In genomic region chr20:47090835-47091234, GRCh38 we compare ENCODE assay signal across 34 cellular contexts.
"Had no signal": no experiment of that assay in that cellular context is flagged by ENCODE, and none has a peak within 500 bp of the region (broad histone marks: within the 10 kb centered on the region; RNA-seq: fewer than 3 reads in every experiment).

No MANE protein-coding gene starts in this region.

- H3K36me3 Mint-ChIP-seq: activated CD4-positive, alpha-beta memory T cell treated with anti-CD3 and anti-CD28 coated beads for 36 hours; activated naive CD4-positive, alpha-beta T cell treated with anti-CD3 and anti-CD28 coated beads, Interleukin-2, amount 50 U/mL, for 72 hours; activated naive CD8-positive, alpha-beta T cell treated with anti-CD3 and anti-CD28 coated beads for 36 hours had no signal

- H3K27ac Mint-ChIP-seq: activated B cell treated with CpG ODN at 0.5 μM for 24 hours; activated CD4-positive, alpha-beta memory T cell treated with anti-CD3 and anti-CD28 coated beads for 36 hours; activated CD4-positive, alpha-beta T cell treated with anti-CD3 and anti-CD28 coated beads, Interleukin-2, amount 10 ng/mL, durations not matched to agents 24 days and 14 days; activated CD8-positive, alpha-beta T cell treated with anti-CD3 and anti-CD28 coated beads for 36 hours; activated naive CD4-positive, alpha-beta T cell treated with anti-CD3 and anti-CD28 coated beads for 36 hours; activated naive CD4-positive, alpha-beta T cell treated with anti-CD3 and anti-CD28 coated beads, Interleukin-2, amount 50 U/mL, for 72 hours; activated naive CD8-positive, alpha-beta T cell treated with anti-CD3 and anti-CD28 coated beads for 36 hours; activated T-cell treated with anti-CD3 and anti-CD28 coated beads, Interleukin-2, amount 50 U/mL, for 72 hours; activated T-helper 1 cell treated with anti-CD3 and anti-CD28 coated beads, Interleukin-12 subunit alpha, Interleukin-12 subunit beta, Interleukin-2, Interleukin-4 antibody, amounts not matched to agents 30 ng/mL and 10 ng/mL and 1 ng/mL, durations not matched to agents 14 hours and 24 hours and 36 hours; activated T-helper 17 cell treated with anti-CD3 and anti-CD28 coated beads, Interleukin-2, amount 50 U/mL, for 72 hours; T-helper 1 cell treated with Interleukin-12 subunit alpha and Interleukin-12 subunit beta and Interleukin-4 antibody, amounts not matched to agents 30 μg/mL and 1 μg/mL, for 36 hours; T-helper 2 cell treated with Interferon-gamma antibody and Interleukin-4, amounts not matched to agents 5 μg/mL and 100 μg/mL, for 36 hours had no signal

- DNase-seq: activated B cell treated with CpG ODN at 0.5 μM for 24 hours; activated CD4-positive, alpha-beta memory T cell treated with anti-CD3 and anti-CD28 coated beads for 36 hours; activated CD4-positive, alpha-beta T cell treated with anti-CD3 and anti-CD28 coated beads for 4 hours; activated CD4-positive, alpha-beta T cell treated with anti-CD3 and anti-CD28 coated beads, Interleukin-2, amount 10 ng/mL, durations not matched to agents 24 days and 14 days; activated CD4-positive, alpha-beta T cell treated with anti-CD3 and anti-CD28 coated beads, Interleukin-2, amount 50 U/mL, for 1 hour; activated CD4-positive, alpha-beta T cell treated with anti-CD3 and anti-CD28 coated beads, Interleukin-2, amount 50 U/mL, for 4 hours; activated CD4-positive, CD25-positive, alpha-beta regulatory T cell treated with anti-CD3 and anti-CD28 coated beads, Interleukin-2, amount 50 U/mL, for 72 hours; activated CD8-positive, alpha-beta memory T cell treated with anti-CD3 and anti-CD28 coated beads, Interleukin-2, amount 50 U/mL, for 4 hours; activated CD8-positive, alpha-beta T cell treated with anti-CD3 and anti-CD28 coated beads for 36 hours; activated effector memory CD4-positive, alpha-beta T cell treated with anti-CD3 and anti-CD28 coated beads, Interleukin-2, amount 50 U/mL, for 16 hours; activated gamma-delta T cell treated with Interleukin-2 at 50 U/mL for 16 hours; activated naive CD4-positive, alpha-beta T cell; activated naive CD4-positive, alpha-beta T cell treated with anti-CD3 and anti-CD28 coated beads for 36 hours; activated naive CD4-positive, alpha-beta T cell treated with anti-CD3 and anti-CD28 coated beads, Interleukin-2, amount 50 U/mL, for 16 hours; activated naive CD8-positive, alpha-beta T cell treated with anti-CD3 and anti-CD28 coated beads for 36 hours; activated T-cell treated with anti-CD3 and anti-CD28 coated beads for 4 hours; activated T-cell treated with anti-CD3 and anti-CD28 coated beads, Interleukin-2, amount 50 U/mL, for 1 hour; activated T-cell treated with anti-CD3 and anti-CD28 coated beads, Interleukin-2, amount 50 U/mL, for 4 hours; activated T-cell treated with anti-CD3 and anti-CD28 coated beads, Interleukin-2, amount 50 U/mL, for 72 hours; adrenal gland; amniotic stem cell; aorta; body of pancreas; brain microvascular endothelial cell; central memory CD4-positive, alpha-beta T cell; T-helper 2 cell; T-helper 9 cell had no signal

- H3K9me3 Mint-ChIP-seq: activated T-helper 1 cell treated with anti-CD3 and anti-CD28 coated beads, Interleukin-12 subunit alpha, Interleukin-12 subunit beta, Interleukin-2, Interleukin-4 antibody, amounts not matched to agents 30 ng/mL and 10 ng/mL and 1 ng/mL, durations not matched to agents 14 hours and 24 hours and 36 hours had no signal

- H3K36me3 ChIP-seq: adrenal gland, brain microvascular endothelial cell, breast epithelium had no signal

- H3K27ac ChIP-seq: adrenal gland, body of pancreas, brain microvascular endothelial cell, breast epithelium, VCaP had no signal

- H3K4me3 ChIP-seq: adrenal gland, body of pancreas, breast epithelium had no signal

- ATAC-seq: activated CD8-positive, alpha-beta T cell treated with anti-CD3 and anti-CD28 coated beads for 36 hours; activated naive CD4-positive, alpha-beta T cell treated with anti-CD3 and anti-CD28 coated beads, Interleukin-2, amount 50 U/mL, for 72 hours; activated T-cell treated with anti-CD3 and anti-CD28 coated beads, Interleukin-2, amount 50 U/mL, for 4 hours; activated T-cell treated with anti-CD3 and anti-CD28 coated beads, Interleukin-2, amount 50 U/mL, for 72 hours; activated T-helper 17 cell treated with anti-CD3 and anti-CD28 coated beads, Interleukin-2, amount 50 U/mL, for 72 hours; body of pancreas had no signal

- H3K4me1 ChIP-seq: adrenal gland, body of pancreas, breast epithelium had no signal

- H3K27me3 ChIP-seq: adrenal gland, body of pancreas, brain microvascular endothelial cell, breast epithelium had no signal

- H3K4me1 Mint-ChIP-seq: activated B cell treated with CpG ODN at 0.5 μM for 24 hours; activated CD4-positive, alpha-beta T cell treated with anti-CD3 and anti-CD28 coated beads, Interleukin-2, amount 10 ng/mL, durations not matched to agents 24 days and 14 days; activated naive CD8-positive, alpha-beta T cell treated with anti-CD3 and anti-CD28 coated beads for 36 hours; activated T-helper 17 cell treated with anti-CD3 and anti-CD28 coated beads, Interleukin-2, amount 50 U/mL, for 72 hours had no signal

- H3K4me3 Mint-ChIP-seq: activated B cell treated with CpG ODN at 0.5 μM for 24 hours; activated CD4-positive, alpha-beta memory T cell treated with anti-CD3 and anti-CD28 coated beads for 36 hours; activated CD4-positive, alpha-beta T cell treated with anti-CD3 and anti-CD28 coated beads, Interleukin-2, amount 10 ng/mL, durations not matched to agents 24 days and 14 days; activated CD8-positive, alpha-beta T cell treated with anti-CD3 and anti-CD28 coated beads for 36 hours; activated naive CD4-positive, alpha-beta T cell treated with anti-CD3 and anti-CD28 coated beads for 36 hours; activated naive CD8-positive, alpha-beta T cell treated with anti-CD3 and anti-CD28 coated beads for 36 hours; activated T-cell treated with anti-CD3 and anti-CD28 coated beads, Interleukin-2, amount 50 U/mL, for 4 hours; activated T-cell treated with anti-CD3 and anti-CD28 coated beads, Interleukin-2, amount 50 U/mL, for 72 hours; activated T-helper 1 cell treated with anti-CD3 and anti-CD28 coated beads, Interleukin-12 subunit alpha, Interleukin-12 subunit beta, Interleukin-2, Interleukin-4 antibody, amounts not matched to agents 30 ng/mL and 10 ng/mL and 1 ng/mL, durations not matched to agents 14 hours and 24 hours and 36 hours; activated T-helper 17 cell treated with anti-CD3 and anti-CD28 coated beads, Interleukin-2, amount 50 U/mL, for 72 hours; T-helper 1 cell treated with Interleukin-12 subunit alpha and Interleukin-12 subunit beta and Interleukin-4 antibody, amounts not matched to agents 30 μg/mL and 1 μg/mL, for 36 hours; T-helper 2 cell treated with Interferon-gamma antibody and Interleukin-4, amounts not matched to agents 5 μg/mL and 100 μg/mL, for 36 hours had no signal

- H3K9me3 ChIP-seq: adrenal gland, body of pancreas had no signal

- H3K27me3 Mint-ChIP-seq: activated CD8-positive, alpha-beta T cell treated with anti-CD3 and anti-CD28 coated beads for 36 hours had no signal
